In genomic region chr3:195080571-195081141, GRCh38 we compare ENCODE assay signal across 14 cellular contexts.
A peak's percentile ranks its signal among the peaks of the same experiment; 100 is the strongest.
DNase-seq lines count a peak whose midpoint lies in the region; ATAC-seq and TF ChIP-seq lines count a peak whose summit lies in the region.
"Had no signal": no experiment of that assay in that cellular context is flagged by ENCODE, and none has a peak within 500 bp of the region (broad histone marks: within the 10 kb centered on the region; RNA-seq: fewer than 3 reads in every experiment).

No MANE protein-coding gene starts in this region.

- intact Hi-C loops in heart right ventricle (cut with DNase I): loop anchor here in 1 of 10 donors (10.0 kb wide), 1 partner anchor 206 kb away; no protein-coding TSS in a partner anchor
- intact Hi-C loops in colonic mucosa (cut with DNase I): no loop called here

- H3K4me3 ChIP-seq in heart right ventricle (no peak overlapping the region), parathyroid adenoma (ENCODE audit: low read depth, low read length) (no peak overlapping the region), colonic mucosa (no peak overlapping the region)
- H3K4me3 ChIP-seq: neural progenitor cell had no signal

- H3K27me3 ChIP-seq in heart right ventricle: no peaks in the 10 kb centered on the region
- no peaks in the 10 kb centered on the region for H3K27me3 ChIP-seq in parathyroid adenoma (ENCODE audit: control insufficient read depth, insufficient read depth, low read length)
- H3K27me3 ChIP-seq in colonic mucosa: no peaks in the 10 kb centered on the region
- H3K27me3 ChIP-seq: neural progenitor cell had no signal

- DNase-seq in EH (ENCODE audit: low read depth) (peak; percentile 11), NCI-H2171 (lab: John Stamatoyannopoulos, UW) (peak; percentile 48), heart right ventricle (peak; percentile 60 to 76), NCI-H146 treated with DMSO at 0.1 percent for 48 hours (lab: John Stamatoyannopoulos, UW; ENCODE audit: unreplicated experiment) (no peak), colonic mucosa (no peak)
- DNase-seq: activated CD4-positive, alpha-beta T cell treated with anti-CD3 and anti-CD28 coated beads, Interleukin-2, amount 50 U/mL, for 48 hours; activated naive CD4-positive, alpha-beta T cell treated with anti-CD3 and anti-CD28 coated beads, Interleukin-2, amount 10 ng/mL, durations not matched to agents 7 days and 5 days; stimulated activated CD4-positive, alpha-beta T cell treated with anti-CD3 and anti-CD28 coated beads, Interleukin-1b, Interleukin-23, amount 100 ng/mL, for 48 hours; T-helper 2 cell had no signal

- H3K9ac ChIP-seq in parathyroid adenoma (no peak overlapping the region), colonic mucosa (ENCODE audit: low read depth in 2 of 2, low read length in 2 of 2) (no peak overlapping the region)
- H3K9ac ChIP-seq: neural progenitor cell had no signal

- H3K4me1 ChIP-seq in heart right ventricle (peaks cover 16 to 46% (median 39%) of the 10 kb centered on the region in 9 donors), parathyroid adenoma (peaks cover 15% of the 10 kb centered on the region), colonic mucosa (no peaks in the 10 kb centered on the region)

- peak overlapping the region; percentile 0 for H3K4me2 ChIP-seq in parathyroid adenoma (ENCODE audit: low read length)
- H3K4me2 ChIP-seq: neural progenitor cell had no signal

- H3K9me3 ChIP-seq in heart right ventricle: no peaks in the 10 kb centered on the region
- no peaks in the 10 kb centered on the region for H3K9me3 ChIP-seq in parathyroid adenoma (ENCODE audit: control insufficient read depth, low read length)
- H3K9me3 ChIP-seq in colonic mucosa: no peaks in the 10 kb centered on the region

- peak overlapping the region; percentile 26 to 97 (median 81) for H3K27ac ChIP-seq in heart right ventricle
- H3K27ac ChIP-seq in parathyroid adenoma: peak overlapping the region; percentile 45
- no peak overlapping the region for H3K27ac ChIP-seq in colonic mucosa
- H3K27ac ChIP-seq: neural progenitor cell had no signal

- ATAC-seq in heart right ventricle (peak; percentile 75 to 93 (median 90)), HG03097 (IDR thresholded peaks at IDR 0.05; ENCODE audit: low FRiP score, unreplicated experiment) (no peak), HG02870 (IDR thresholded peaks at IDR 0.05; ENCODE audit: unreplicated experiment) (no peak)
- ATAC-seq: stimulated activated memory B cell treated with anti-CD40 and anti-IgM and Interleukin-4, amounts not matched to agents 10 μg/mL and 1 μg/mL and 100 μg/mL, for 72 hours had no signal

- H3K36me3 ChIP-seq in heart right ventricle: no peaks in the 10 kb centered on the region
- H3K36me3 ChIP-seq in parathyroid adenoma (ENCODE audit: control insufficient read depth, insufficient read depth, low read length): no peaks in the 10 kb centered on the region
- no peaks in the 10 kb centered on the region for H3K36me3 ChIP-seq in colonic mucosa
- H3K36me3 ChIP-seq: neural progenitor cell had no signal

- H2AFZ ChIP-seq in parathyroid adenoma: peak overlapping the region; percentile 19
- H2AFZ ChIP-seq: neural progenitor cell had no signal

- TF ChIP-seq CTCF in heart right ventricle (IDR thresholded peaks at IDR 0.05) (no peak), parathyroid adenoma (IDR thresholded peaks at IDR 0.05) (no peak), colonic mucosa (IDR thresholded peaks at IDR 0.05) (no peak)

- H3K79me2 ChIP-seq in parathyroid adenoma: peaks cover 4% of the 10 kb centered on the region

- 44 to 66% methylated on average over 16 of the region's 16 CpGs for WGBS in heart right ventricle, 2 donors

Comparison
In these comparisons a context has a peak if more than half of its experiments do, and no peak if none do; other contexts are left out.
1. DNase-seq: peak in EH (single experiment), NCI-H2171 (single experiment) and heart right ventricle (2 of 2); none in NCI-H146 treated with DMSO at 0.1 percent for 48 hours (single experiment) and colonic mucosa (single experiment).
2. ATAC-seq: peak in heart right ventricle (8 of 8); none in HG03097 (single experiment) and HG02870 (single experiment).